ENCODE assay signal across 1 cellular context in genomic region chr19:48390188-48391099, GRCh38.
TF ChIP-seq lines count a peak whose summit lies in the region.

No MANE protein-coding gene starts in this region.

TF ChIP-seq in IMR-90, 13 proteins besides CTCF, POLR2A, EP300 and RAD21:
- TF ChIP-seq BHLHE40 (IDR thresholded peaks at IDR 0.05; ENCODE audit: low read depth, low read length) = no peak
- no peak for TF ChIP-seq RCOR1 (IDR thresholded peaks at IDR 0.05; ENCODE audit: insufficient replicate concordance, low read length)
- peak; percentile 42; the same call in 1 of the 2 replicates for TF ChIP-seq MAZ (IDR thresholded peaks at IDR 0.05; ENCODE audit: borderline replicate concordance, low read depth, low read length)
- TF ChIP-seq FOS (IDR thresholded peaks at IDR 0.05; ENCODE audit: low read depth, low read length) = no peak
- no peak for TF ChIP-seq RFX5 (IDR thresholded peaks at IDR 0.05; ENCODE audit: low read depth, low read length)
- TF ChIP-seq SMC3 (IDR thresholded peaks at IDR 0.05; ENCODE audit: low read depth, low read length) = peak; percentile 18; the same call in 1 of the 2 replicates
- TF ChIP-seq MXI1 (IDR thresholded peaks at IDR 0.05; ENCODE audit: borderline replicate concordance, low read depth, low read length) = 0 out of 2 replicates have a peak, but pooled peaks have one; percentile 7
- TF ChIP-seq CHD1 (IDR thresholded peaks at IDR 0.05; ENCODE audit: low read depth, low read length) = peak; percentile 95
- no peak for TF ChIP-seq NFE2L2 (IDR thresholded peaks at IDR 0.05; ENCODE audit: low read depth, low read length)
- no peak for TF ChIP-seq MAFK (IDR thresholded peaks at IDR 0.05; ENCODE audit: low read depth, low read length)
- no peak for TF ChIP-seq ELK1 (IDR thresholded peaks at IDR 0.05; ENCODE audit: borderline replicate concordance, low read depth, low read length)
- TF ChIP-seq CEBPB (IDR thresholded peaks at IDR 0.05; ENCODE audit: low read depth, low read length) = no peak
- no peak for TF ChIP-seq USF2 (IDR thresholded peaks at IDR 0.05; ENCODE audit: low read depth, low read length)
